In the genomic region with DNA sequence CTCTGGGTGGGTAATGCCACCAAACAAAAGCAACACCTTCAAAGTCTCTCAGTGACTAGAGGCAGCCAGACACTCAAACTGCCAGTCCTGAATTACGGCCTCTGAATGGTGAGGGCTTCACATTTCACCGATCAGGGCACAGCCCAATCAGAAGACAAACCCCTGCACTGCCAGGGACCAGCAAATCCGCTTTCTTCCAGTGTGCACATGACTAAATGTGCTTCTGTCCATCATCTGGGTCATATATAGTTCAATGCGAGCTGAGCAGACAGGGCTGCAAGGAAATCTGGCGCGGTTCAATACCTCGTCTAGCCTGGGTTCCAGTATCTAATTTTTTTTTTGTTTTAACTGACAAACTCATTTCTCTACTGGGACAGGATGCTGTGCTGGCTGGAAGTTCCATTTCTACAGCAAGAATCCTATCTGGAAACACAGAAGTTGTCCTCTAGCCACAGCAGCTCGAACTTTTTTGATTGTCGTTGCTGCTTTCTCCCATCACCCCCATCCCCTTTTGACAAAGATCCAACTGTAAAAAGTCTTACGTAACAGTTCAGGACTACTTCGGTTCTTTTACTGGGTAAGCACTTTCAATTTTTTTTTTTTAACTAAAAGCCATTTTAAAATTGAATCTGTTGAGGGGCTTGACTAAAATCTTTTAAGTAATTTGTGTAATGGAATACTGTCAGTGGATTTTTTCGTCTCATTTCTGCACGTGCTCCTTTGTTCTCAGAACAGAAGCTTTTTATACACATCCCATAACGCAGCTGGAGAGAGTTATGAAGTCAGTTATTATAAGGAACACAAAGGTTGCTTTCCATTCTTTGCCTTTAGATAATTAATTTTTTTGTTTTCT, we compare ENCODE assay signal across 8 cellular contexts.
DNase-seq lines count a peak whose midpoint lies in the region; ATAC-seq and TF ChIP-seq lines count a peak whose summit lies in the region.

No MANE protein-coding gene starts in this region.

- peak; percentile 85 for ATAC-seq in GM21447 (IDR thresholded peaks at IDR 0.05; ENCODE audit: unreplicated experiment)

- H3K79me2 ChIP-seq in OCI-LY3 (ENCODE audit: low read length) (peaks cover 14% of the 10 kb centered on the region), osteoblast (ENCODE audit: insufficient read depth, low read length) (peaks cover 30% of the 10 kb centered on the region)

- H3K4me3 ChIP-seq in OCI-LY3 (ENCODE audit: low read length) (peak overlapping the region; percentile 75), adrenal gland (peak overlapping the region in 2 of 4 donors; percentile 28 to 59), cardiac muscle cell (peak overlapping the region; percentile 32), osteoblast (ENCODE audit: insufficient read depth, low read length) (peak overlapping the region; percentile 75), vagina (peak overlapping the region; percentile 48 to 54)

- WGBS in adrenal gland, 4 donors, result 2 to 4% (median 2%) methylated on average over 13 to 14 of the region's 14 CpGs

- TF ChIP-seq CTCF in OCI-LY3 (IDR thresholded peaks at IDR 0.05; ENCODE audit: low read depth, low read length), result no peak
- TF ChIP-seq CTCF in adrenal gland (IDR thresholded peaks at IDR 0.05), result no peak
- TF ChIP-seq CTCF in cardiac muscle cell (IDR thresholded peaks at IDR 0.05; ENCODE audit: low read depth, low read length), result no peak
- no peak for TF ChIP-seq CTCF in osteoblast (IDR thresholded peaks at IDR 0.05; ENCODE audit: extremely low read depth, low read depth, low read length)
- no peak for TF ChIP-seq CTCF in vagina (IDR thresholded peaks at IDR 0.05)

- H3K27ac ChIP-seq in OCI-LY3 (ENCODE audit: low read length), result no peak overlapping the region
- peak overlapping the region; percentile 2 to 88 (median 50) for H3K27ac ChIP-seq in adrenal gland
- peak overlapping the region; percentile 97 for H3K27ac ChIP-seq in cardiac muscle cell
- H3K27ac ChIP-seq in osteoblast (ENCODE audit: low read depth, low read length), result peak overlapping the region; percentile 87
- H3K27ac ChIP-seq in vagina, result peak overlapping the region; percentile 23

- H3K27me3 ChIP-seq in OCI-LY3 (ENCODE audit: low read depth, low read length) (no peaks in the 10 kb centered on the region), adrenal gland (no peaks in the 10 kb centered on the region), cardiac muscle cell (no peaks in the 10 kb centered on the region), osteoblast (ENCODE audit: insufficient read depth, low read length) (no peaks in the 10 kb centered on the region), vagina (no peaks in the 10 kb centered on the region)

- peak overlapping the region; percentile 93 for H3K4me2 ChIP-seq in OCI-LY3 (ENCODE audit: low read length)
- peak overlapping the region; percentile 84 for H3K4me2 ChIP-seq in osteoblast (ENCODE audit: insufficient read depth, low read length)

- peak; percentile 97 for DNase-seq in DMS53 (lab: John Stamatoyannopoulos, UW)
- DNase-seq in HuH-7 (ENCODE audit: low spot score), result peak; percentile 82
- peak; percentile 64 to 86 (median 73) for DNase-seq in adrenal gland
- peak; percentile 87 to 97 for DNase-seq in cardiac muscle cell (ENCODE audit: low read depth in 1 of 2, low spot score in 1 of 2)
- peak; percentile 68 for DNase-seq in osteoblast (ENCODE audit: insufficient read length, low spot score, missing footprints)
- peak in 1 of 2 donors; percentile 88 for DNase-seq in vagina (ENCODE audit: extremely low spot score in 2 of 2)

- H3K4me1 ChIP-seq in OCI-LY3 (ENCODE audit: low read length) (peaks cover 26% of the 10 kb centered on the region), adrenal gland (replicated peaks in 1 of 2) (peaks cover 0 to 8% of the 10 kb centered on the region in 2 donors), cardiac muscle cell (ENCODE audit: low read depth) (peaks cover 33% of the 10 kb centered on the region), osteoblast (ENCODE audit: insufficient read depth, low read length) (peaks cover 17% of the 10 kb centered on the region), vagina (peaks cover 14% of the 10 kb centered on the region)

- H2AFZ ChIP-seq in OCI-LY3 (ENCODE audit: low read depth, low read length) (no peak overlapping the region), osteoblast (ENCODE audit: low read length) (peak overlapping the region; percentile 64)

- intact Hi-C loops in adrenal gland (cut with DNase I), result no loop called here
- intact Hi-C loops in vagina (cut with DNase I), result no loop called here

- TF ChIP-seq POLR2A in adrenal gland (IDR thresholded peaks at IDR 0.05), result peak; percentile 25 to 83
- TF ChIP-seq POLR2A in vagina (IDR thresholded peaks at IDR 0.05), result no peak

- no peaks in the 10 kb centered on the region for H3K9me3 ChIP-seq in OCI-LY3 (ENCODE audit: insufficient read depth, low read length)
- H3K9me3 ChIP-seq in adrenal gland (replicated peaks in 1 of 3), result no peaks in the 10 kb centered on the region
- no peaks in the 10 kb centered on the region for H3K9me3 ChIP-seq in cardiac muscle cell (ENCODE audit: low read depth)
- no peaks in the 10 kb centered on the region for H3K9me3 ChIP-seq in osteoblast (ENCODE audit: low read depth, low read length)
- no peaks in the 10 kb centered on the region for H3K9me3 ChIP-seq in vagina

- peaks cover 5% of the 10 kb centered on the region; the same call in 1 of the 2 replicates for H4K20me1 ChIP-seq in OCI-LY3 (ENCODE audit: insufficient read depth, low read length)
- no peaks in the 10 kb centered on the region for H4K20me1 ChIP-seq in osteoblast (ENCODE audit: insufficient read depth, low read length)

- H3K36me3 ChIP-seq in OCI-LY3 (replicated peaks; ENCODE audit: low read depth, low read length) (no peaks in the 10 kb centered on the region), adrenal gland (replicated peaks in 1 of 2) (no peaks in the 10 kb centered on the region), cardiac muscle cell (no peaks in the 10 kb centered on the region), osteoblast (ENCODE audit: insufficient read depth, low read length) (no peaks in the 10 kb centered on the region), vagina (no peaks in the 10 kb centered on the region)

- peak overlapping the region; percentile 3 for H3K9ac ChIP-seq in OCI-LY3 (ENCODE audit: low read length)

Comparison
In these comparisons a context has a peak if more than half of its experiments do, and no peak if none do; other contexts are left out.
1. POLR2A ChIP-seq: peak in adrenal gland (2 of 2); none in vagina (0 of 2).